ENCODE assay signal across 1 cellular context in the genomic region with DNA sequence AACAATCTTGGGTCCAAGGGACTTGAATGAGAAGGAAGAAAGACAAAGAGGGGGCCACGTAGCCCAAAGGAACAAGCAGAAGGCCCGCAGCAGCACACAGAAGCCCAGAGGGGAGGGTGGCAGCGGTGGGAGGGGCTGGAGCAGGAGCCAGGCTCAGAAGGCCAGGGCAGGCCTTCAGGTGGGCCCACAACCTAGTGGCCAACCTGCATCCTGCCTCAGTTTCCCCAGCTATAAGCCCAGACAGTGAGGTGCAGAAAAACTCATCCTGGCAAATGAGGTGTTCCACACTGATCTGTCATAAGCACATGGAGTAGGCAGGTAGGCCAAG.
TF ChIP-seq lines count a peak whose summit lies in the region.

No MANE protein-coding gene starts in this region.

TF ChIP-seq in IMR-90, 13 proteins besides CTCF, POLR2A, EP300 and RAD21 (continued from another document):
- TF ChIP-seq, protein P1, sequence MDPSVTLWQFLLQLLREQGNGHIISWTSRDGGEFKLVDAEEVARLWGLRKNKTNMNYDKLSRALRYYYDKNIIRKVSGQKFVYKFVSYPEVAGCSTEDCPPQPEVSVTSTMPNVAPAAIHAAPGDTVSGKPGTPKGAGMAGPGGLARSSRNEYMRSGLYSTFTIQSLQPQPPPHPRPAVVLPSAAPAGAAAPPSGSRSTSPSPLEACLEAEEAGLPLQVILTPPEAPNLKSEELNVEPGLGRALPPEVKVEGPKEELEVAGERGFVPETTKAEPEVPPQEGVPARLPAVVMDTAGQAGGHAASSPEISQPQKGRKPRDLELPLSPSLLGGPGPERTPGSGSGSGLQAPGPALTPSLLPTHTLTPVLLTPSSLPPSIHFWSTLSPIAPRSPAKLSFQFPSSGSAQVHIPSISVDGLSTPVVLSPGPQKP (IDR thresholded peaks at IDR 0.05; ENCODE audit: borderline replicate concordance, low read depth, low read length): no peak
- TF ChIP-seq CEBPB (IDR thresholded peaks at IDR 0.05; ENCODE audit: low read depth, low read length): no peak
- TF ChIP-seq CHD1 (IDR thresholded peaks at IDR 0.05; ENCODE audit: low read depth, low read length): no peak
- no peak for TF ChIP-seq FOS (IDR thresholded peaks at IDR 0.05; ENCODE audit: low read depth, low read length)
- no peak for TF ChIP-seq RCOR1 (IDR thresholded peaks at IDR 0.05; ENCODE audit: insufficient replicate concordance, low read length)
- TF ChIP-seq RFX5 (IDR thresholded peaks at IDR 0.05; ENCODE audit: low read depth, low read length): no peak
- TF ChIP-seq, protein P2, sequence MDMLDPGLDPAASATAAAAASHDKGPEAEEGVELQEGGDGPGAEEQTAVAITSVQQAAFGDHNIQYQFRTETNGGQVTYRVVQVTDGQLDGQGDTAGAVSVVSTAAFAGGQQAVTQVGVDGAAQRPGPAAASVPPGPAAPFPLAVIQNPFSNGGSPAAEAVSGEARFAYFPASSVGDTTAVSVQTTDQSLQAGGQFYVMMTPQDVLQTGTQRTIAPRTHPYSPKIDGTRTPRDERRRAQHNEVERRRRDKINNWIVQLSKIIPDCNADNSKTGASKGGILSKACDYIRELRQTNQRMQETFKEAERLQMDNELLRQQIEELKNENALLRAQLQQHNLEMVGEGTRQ (IDR thresholded peaks at IDR 0.05; ENCODE audit: low read depth, low read length): no peak
- no peak for TF ChIP-seq NFE2L2 (IDR thresholded peaks at IDR 0.05; ENCODE audit: low read depth, low read length)
- TF ChIP-seq SMC3 (IDR thresholded peaks at IDR 0.05; ENCODE audit: low read depth, low read length): no peak
